8 cellular contexts compared by ENCODE assay signal in genomic region chr1:87328121-87329050, GRCh38. TPM values are rescaled to one million over a fixed set of nuclear protein-coding genes. Genes with fewer than 3 reads are reported as not detected.
A peak's percentile ranks its signal among the peaks of the same experiment; 100 is the strongest.
DNase-seq lines count a peak whose midpoint lies in the region; ATAC-seq and TF ChIP-seq lines count a peak whose summit lies in the region.

Gene LMO4, plus strand, starts transcription at chr1:87328880. Its CDS starts 3,136 bp downstream, at chr1:87332016.

- H3K27me3 ChIP-seq in mononuclear cell (ENCODE audit: insufficient read depth, low read length): no peaks in the 10 kb centered on the region

- no peaks in the 10 kb centered on the region for H3K9me3 ChIP-seq in mononuclear cell (ENCODE audit: low read depth, low read length)

- TF ChIP-seq RAD21 in Ishikawa (IDR thresholded peaks at IDR 0.05; ENCODE audit: low read depth): no peak

- H3K4me1 ChIP-seq in mononuclear cell (ENCODE audit: insufficient read depth, low read length): peaks cover 32% of the 10 kb centered on the region

- peak within 1 kb of the TSS; percentile 61 for H3K4me3 ChIP-seq in mononuclear cell (ENCODE audit: low read length)

- peak; percentile 80 for ATAC-seq in GM21619 (IDR thresholded peaks at IDR 0.05; ENCODE audit: unreplicated experiment)

- no peak for TF ChIP-seq EP300 in Ishikawa (IDR thresholded peaks at IDR 0.05; ENCODE audit: borderline replicate concordance)

- DNase-seq in DMS153 treated with DMSO at 0.1 percent for 48 hours (lab: John Stamatoyannopoulos, UW; ENCODE audit: unreplicated experiment): peak; percentile 97
- peak; percentile 55 for DNase-seq in OCI-M2 (lab: John Stamatoyannopoulos, UW; ENCODE audit: unreplicated experiment)
- peak; percentile 55 for DNase-seq in activated T-cell treated with anti-CD3 and anti-CD28 coated beads for 4 hours
- DNase-seq in epidermal melanocyte (ENCODE audit: insufficient read length, low spot score): peak; percentile 94
- peak; percentile 55 to 59 for DNase-seq in stimulated activated CD8-positive, alpha-beta memory T cell treated with anti-CD3 and anti-CD28 coated beads, Interleukin-4, amount 100 ng/mL, for 1 hour (ENCODE audit: low read depth in 2 of 2, low spot score in 1 of 2)

TF ChIP-seq in Ishikawa, 13 proteins besides CTCF, POLR2A, EP300 and RAD21:
- TF ChIP-seq NFIC (IDR thresholded peaks at IDR 0.05) (no peak), YY1 (IDR thresholded peaks at IDR 0.05; ENCODE audit: low read depth) (no peak), TAF1 (IDR thresholded peaks at IDR 0.05; ENCODE audit: low read depth) (peak; percentile 79), REST (IDR thresholded peaks at IDR 0.05; ENCODE audit: low read depth) (no peak), MAX (IDR thresholded peaks at IDR 0.05) (peak; percentile 41), TCF12 (IDR thresholded peaks at IDR 0.05; ENCODE audit: low read depth) (0 out of 2 replicates have a peak, but pooled peaks have one; percentile 10), CREB1 (IDR thresholded peaks at IDR 0.05; ENCODE audit: low read depth) (peak; percentile 62; the same call in 1 of the 2 replicates), TEAD4 (IDR thresholded peaks at IDR 0.05) (no peak), ZBTB7A (IDR thresholded peaks at IDR 0.05; ENCODE audit: low read depth) (peak; percentile 84; the same call in 1 of the 2 replicates), FOXM1 (IDR thresholded peaks at IDR 0.05; ENCODE audit: borderline replicate concordance, low read depth) (no peak), USF1 (IDR thresholded peaks at IDR 0.05) (no peak), CEBPB (IDR thresholded peaks at IDR 0.05) (peak; percentile 65; the same call in 1 of the 2 replicates)

RNA-seq across cellular contexts. Expression of gene LMO4, which starts in this region (rescaled TPM):
- 15.2 TPM for total RNA-seq in mononuclear cell

Comparison
In these comparisons a context has a peak if more than half of its experiments do, and no peak if none do; other contexts are left out.
1. Peak in every context shown above with its lines: DNase-seq, ATAC-seq and H3K4me3 ChIP-seq.